Comparison of ENCODE assay signal across 12 cellular contexts in genomic region chr9:2012347-2012746, GRCh38. TPM values are rescaled to one million over a fixed set of nuclear protein-coding genes. Genes with fewer than 3 reads are reported as not detected.
DNase-seq lines count a peak whose midpoint lies in the region; ATAC-seq and TF ChIP-seq lines count a peak whose summit lies in the region.
"Had no signal": no experiment of that assay in that cellular context is flagged by ENCODE, and none has a peak within 500 bp of the region (broad histone marks: within the 10 kb centered on the region; RNA-seq: fewer than 3 reads in every experiment).

No MANE protein-coding gene starts in this region.

- ATAC-seq in HG03378 (IDR thresholded peaks at IDR 0.05; ENCODE audit: unreplicated experiment), result peak; percentile 38
- ATAC-seq in stimulated activated memory B cell treated with anti-CD40 and anti-IgM and Interleukin-4, amounts not matched to agents 10 μg/mL and 1 μg/mL and 100 μg/mL, for 72 hours, result no peak

- H3K4me3 Mint-ChIP-seq in activated naive CD8-positive, alpha-beta T cell treated with anti-CD3 and anti-CD28 coated beads for 36 hours, result no peak overlapping the region
- H3K4me3 Mint-ChIP-seq in stimulated activated memory B cell treated with anti-CD40 and anti-IgM and Interleukin-4, amounts not matched to agents 10 μg/mL and 1 μg/mL and 100 μg/mL, for 72 hours, result no peak overlapping the region

- H3K4me1 Mint-ChIP-seq in activated naive CD8-positive, alpha-beta T cell treated with anti-CD3 and anti-CD28 coated beads for 36 hours, result peaks cover 25% of the 10 kb centered on the region
- no peaks in the 10 kb centered on the region for H3K4me1 Mint-ChIP-seq in stimulated activated memory B cell treated with anti-CD40 and anti-IgM and Interleukin-4, amounts not matched to agents 10 μg/mL and 1 μg/mL and 100 μg/mL, for 72 hours

- H3K36me3 Mint-ChIP-seq in activated naive CD8-positive, alpha-beta T cell treated with anti-CD3 and anti-CD28 coated beads for 36 hours, result no peaks in the 10 kb centered on the region
- no peaks in the 10 kb centered on the region for H3K36me3 Mint-ChIP-seq in stimulated activated memory B cell treated with anti-CD40 and anti-IgM and Interleukin-4, amounts not matched to agents 10 μg/mL and 1 μg/mL and 100 μg/mL, for 72 hours

- H3K27me3 Mint-ChIP-seq in activated naive CD8-positive, alpha-beta T cell treated with anti-CD3 and anti-CD28 coated beads for 36 hours, result no peaks in the 10 kb centered on the region
- peaks cover 13% of the 10 kb centered on the region for H3K27me3 Mint-ChIP-seq in stimulated activated memory B cell treated with anti-CD40 and anti-IgM and Interleukin-4, amounts not matched to agents 10 μg/mL and 1 μg/mL and 100 μg/mL, for 72 hours

- DNase-seq in activated naive CD4-positive, alpha-beta T cell treated with Interleukin-2 at 50 U/mL for 16 hours, result peak; percentile 19
- DNase-seq in activated naive CD4-positive, alpha-beta T cell (lab: John Stamatoyannopoulos, UW), result no peak
- DNase-seq in GM20000 (ENCODE audit: low spot score) (peak; percentile 55), GDM1 (lab: John Stamatoyannopoulos, UW) (no peak)
- peak; percentile 15 for DNase-seq in activated naive CD8-positive, alpha-beta T cell treated with anti-CD3 and anti-CD28 coated beads for 36 hours
- no peak for DNase-seq in stimulated activated CD8-positive, alpha-beta memory T cell treated with anti-CD3 and anti-CD28 coated beads, Interleukin-4, amount 100 ng/mL, for 48 hours
- DNase-seq: activated effector memory CD4-positive, alpha-beta T cell treated with Interleukin-2 at 50 U/mL for 16 hours; NCI-H1105 treated with DMSO at 0.1 percent for 48 hours; NCI-H510A; SIG-M5 had no signal

- peak overlapping the region; percentile 20 for H3K27ac Mint-ChIP-seq in activated naive CD8-positive, alpha-beta T cell treated with anti-CD3 and anti-CD28 coated beads for 36 hours
- no peak overlapping the region for H3K27ac Mint-ChIP-seq in stimulated activated memory B cell treated with anti-CD40 and anti-IgM and Interleukin-4, amounts not matched to agents 10 μg/mL and 1 μg/mL and 100 μg/mL, for 72 hours

- no peak for TF ChIP-seq CTCF in GM20000 (IDR thresholded peaks at IDR 0.05; ENCODE audit: extremely low read depth, missing control alignments)

- no peaks in the 10 kb centered on the region for H3K9me3 Mint-ChIP-seq in activated naive CD8-positive, alpha-beta T cell treated with anti-CD3 and anti-CD28 coated beads for 36 hours
- H3K9me3 Mint-ChIP-seq in stimulated activated memory B cell treated with anti-CD40 and anti-IgM and Interleukin-4, amounts not matched to agents 10 μg/mL and 1 μg/mL and 100 μg/mL, for 72 hours, result no peaks in the 10 kb centered on the region

RNA-seq across cellular contexts. Expression of gene SMARCA2, which starts 2.8 kb away (rescaled TPM):
- total RNA-seq in activated naive CD8-positive, alpha-beta T cell treated with anti-CD3 and anti-CD28 coated beads for 36 hours, result 10 to 100 TPM; 90.0 to 91.5 TPM

Comparison
In these comparisons a context has a peak if more than half of its experiments do, and no peak if none do; other contexts are left out.
1. DNase-seq: peak in activated naive CD4-positive, alpha-beta T cell treated with Interleukin-2 at 50 U/mL for 16 hours (single experiment), GM20000 (single experiment) and activated naive CD8-positive, alpha-beta T cell treated with anti-CD3 and anti-CD28 coated beads for 36 hours (single experiment); none in activated naive CD4-positive, alpha-beta T cell (0 of 4), stimulated activated CD8-positive, alpha-beta memory T cell treated with anti-CD3 and anti-CD28 coated beads, Interleukin-4, amount 100 ng/mL, for 48 hours (single experiment) and GDM1 (single experiment).